ENCODE assay signal across 1 cellular context in genomic region chr1:178376008-178376407, GRCh38.
A peak's percentile ranks its signal among the peaks of the same experiment; 100 is the strongest.
TF ChIP-seq lines count a peak whose summit lies in the region.

No MANE protein-coding gene starts in this region.

TF ChIP-seq in HEK293, 187 proteins besides CTCF, POLR2A, EP300 and RAD21 (continued from another document):
- TF ChIP-seq PRDM6 (tag by site-specific recombination; IDR thresholded peaks at IDR 0.05), result peak; percentile 27; the same call in 1 of the 2 replicates
